In the genomic region with DNA sequence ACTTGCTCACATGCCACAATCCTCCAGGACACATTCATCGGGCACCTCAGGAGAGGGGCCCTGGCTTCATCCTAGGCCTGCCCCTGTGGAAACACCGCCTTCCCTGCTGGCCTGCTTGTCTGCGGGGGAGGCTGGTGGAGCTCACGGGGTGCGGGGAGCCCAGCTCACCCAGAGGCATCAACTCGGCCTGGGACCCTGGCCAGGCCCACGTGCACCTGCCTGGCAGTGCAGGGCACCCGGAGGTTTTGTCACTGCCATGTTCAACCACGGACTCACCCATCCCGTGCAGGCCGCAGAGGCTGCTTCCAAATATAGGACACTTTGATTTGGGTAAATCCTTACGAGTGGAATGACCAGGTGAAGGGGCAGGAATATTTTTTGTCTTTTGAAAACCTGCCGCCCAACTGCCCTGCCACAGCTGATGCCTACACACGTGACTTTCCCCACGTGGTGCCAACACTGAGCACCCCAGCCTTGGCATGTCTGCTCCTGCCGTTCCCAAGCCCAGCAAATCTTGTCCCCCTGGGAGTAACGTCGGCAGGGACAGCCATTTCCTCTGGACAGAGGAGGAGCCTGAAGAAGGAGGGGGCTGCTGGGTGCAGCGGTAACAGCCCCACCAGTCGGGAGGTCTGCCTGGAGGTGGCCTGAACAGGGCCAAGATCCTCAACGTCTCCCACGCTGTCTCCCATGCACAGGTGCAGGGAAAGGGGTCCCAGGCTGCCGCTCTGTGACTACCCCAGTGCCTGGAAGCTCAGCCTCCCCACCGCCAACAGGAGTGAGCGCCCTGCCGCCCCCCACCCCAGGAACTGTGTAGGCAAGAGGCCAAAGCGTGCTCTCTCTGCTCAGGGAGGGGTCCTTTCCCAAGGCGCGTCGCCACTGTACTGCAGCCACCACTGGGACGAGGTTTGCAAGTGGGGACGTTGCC, we compare ENCODE assay signal across 1 cellular context.
TF ChIP-seq lines count a peak whose summit lies in the region.

No MANE protein-coding gene starts in this region.

TF ChIP-seq in IMR-90, 13 proteins besides CTCF, POLR2A, EP300 and RAD21:
- TF ChIP-seq NFE2L2 (IDR thresholded peaks at IDR 0.05; ENCODE audit: low read depth, low read length) (no peak), MAZ (IDR thresholded peaks at IDR 0.05; ENCODE audit: borderline replicate concordance, low read depth, low read length) (no peak), MAFK (IDR thresholded peaks at IDR 0.05; ENCODE audit: low read depth, low read length) (no peak), BHLHE40 (IDR thresholded peaks at IDR 0.05; ENCODE audit: low read depth, low read length) (no peak), RFX5 (IDR thresholded peaks at IDR 0.05; ENCODE audit: low read depth, low read length) (no peak)
